Comparison of ENCODE assay signal across 12 cellular contexts in the genomic region with DNA sequence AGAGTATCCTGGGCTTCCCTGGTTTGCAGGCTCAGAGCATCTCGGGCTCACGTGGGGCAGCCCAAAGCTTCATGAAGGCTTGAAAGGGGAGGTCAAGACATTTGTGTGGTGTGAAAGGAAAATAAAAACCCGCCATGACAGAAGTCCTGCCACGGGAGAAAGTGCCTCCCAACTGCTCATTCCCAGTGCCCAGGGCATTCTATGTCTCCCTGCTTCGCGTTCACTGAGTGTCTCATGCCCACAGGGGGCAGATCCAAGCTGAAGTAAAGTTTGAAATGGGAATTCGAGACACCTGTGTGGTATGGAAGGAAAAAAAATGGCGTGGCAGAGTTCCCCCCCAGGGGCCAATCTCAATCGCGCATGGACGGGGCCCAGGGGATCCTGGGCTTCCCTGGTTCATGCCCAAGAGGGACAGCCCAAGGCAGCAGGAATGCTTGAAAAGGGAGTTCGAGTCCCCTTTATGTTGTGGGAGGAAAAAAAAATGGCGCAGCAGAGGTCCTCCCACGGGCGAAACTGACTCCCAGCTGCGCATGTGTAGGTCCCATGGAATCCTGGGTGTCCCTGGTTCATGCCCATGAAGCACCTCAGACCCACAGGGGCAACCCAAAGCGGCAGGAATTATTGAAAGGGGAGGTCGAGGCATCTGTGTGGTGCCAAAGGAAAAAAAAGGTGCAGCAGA.
"Had no signal": no experiment of that assay in that cellular context is flagged by ENCODE, and none has a peak within 500 bp of the region (broad histone marks: within the 10 kb centered on the region; RNA-seq: fewer than 3 reads in every experiment).

No MANE protein-coding gene starts in this region.

- H3K4me1 Mint-ChIP-seq: activated CD8-positive, alpha-beta memory T cell treated with anti-CD3 and anti-CD28 coated beads, Interleukin-2, amount 10 ng/mL, durations not matched to agents 7 days and 5 days; memory B cell; nephron had no signal

- H3K36me3 ChIP-seq: ascending aorta, left lung, transverse colon had no signal

- H3K27ac Mint-ChIP-seq: activated CD8-positive, alpha-beta memory T cell treated with anti-CD3 and anti-CD28 coated beads, Interleukin-2, amount 10 ng/mL, durations not matched to agents 7 days and 5 days; activated T-cell treated with anti-CD3 and anti-CD28 coated beads, Interleukin-2, amount 50 U/mL, for 24 hours; memory B cell; nephron; T-helper 2 cell treated with Interferon-gamma antibody and Interleukin-4, amounts not matched to agents 5 μg/mL and 100 μg/mL, for 36 hours had no signal

- DNase-seq: activated CD4-positive, alpha-beta T cell treated with anti-CD3 and anti-CD28 coated beads, Interleukin-2, amount 50 U/mL, for 48 hours; activated CD8-positive, alpha-beta memory T cell treated with anti-CD3 and anti-CD28 coated beads, Interleukin-2, amount 10 ng/mL, durations not matched to agents 7 days and 5 days; activated gamma-delta T cell; activated T-cell treated with anti-CD3 and anti-CD28 coated beads, Interleukin-2, amount 50 U/mL, for 24 hours; foreskin keratinocyte; SW 1271; transverse colon had no signal

- ATAC-seq: activated CD8-positive, alpha-beta memory T cell treated with anti-CD3 and anti-CD28 coated beads, Interleukin-2, amount 10 ng/mL, durations not matched to agents 7 days and 5 days; foreskin keratinocyte; left lung had no signal

- H3K27ac ChIP-seq: ascending aorta, foreskin keratinocyte, left lung, transverse colon had no signal

- H3K27me3 Mint-ChIP-seq: activated CD8-positive, alpha-beta memory T cell treated with anti-CD3 and anti-CD28 coated beads, Interleukin-2, amount 10 ng/mL, durations not matched to agents 7 days and 5 days; activated T-cell treated with anti-CD3 and anti-CD28 coated beads, Interleukin-2, amount 50 U/mL, for 24 hours; memory B cell had no signal

- H3K4me3 ChIP-seq: ascending aorta, left lung, transverse colon had no signal

- H3K4me1 ChIP-seq: ascending aorta, foreskin keratinocyte, left lung, transverse colon had no signal

- H3K27me3 ChIP-seq: ascending aorta, foreskin keratinocyte, left lung, transverse colon had no signal

- H3K4me3 Mint-ChIP-seq: activated CD8-positive, alpha-beta memory T cell treated with anti-CD3 and anti-CD28 coated beads, Interleukin-2, amount 10 ng/mL, durations not matched to agents 7 days and 5 days; activated T-cell treated with anti-CD3 and anti-CD28 coated beads, Interleukin-2, amount 50 U/mL, for 24 hours; memory B cell; nephron; T-helper 2 cell treated with Interferon-gamma antibody and Interleukin-4, amounts not matched to agents 5 μg/mL and 100 μg/mL, for 36 hours had no signal
